In the genomic region with DNA sequence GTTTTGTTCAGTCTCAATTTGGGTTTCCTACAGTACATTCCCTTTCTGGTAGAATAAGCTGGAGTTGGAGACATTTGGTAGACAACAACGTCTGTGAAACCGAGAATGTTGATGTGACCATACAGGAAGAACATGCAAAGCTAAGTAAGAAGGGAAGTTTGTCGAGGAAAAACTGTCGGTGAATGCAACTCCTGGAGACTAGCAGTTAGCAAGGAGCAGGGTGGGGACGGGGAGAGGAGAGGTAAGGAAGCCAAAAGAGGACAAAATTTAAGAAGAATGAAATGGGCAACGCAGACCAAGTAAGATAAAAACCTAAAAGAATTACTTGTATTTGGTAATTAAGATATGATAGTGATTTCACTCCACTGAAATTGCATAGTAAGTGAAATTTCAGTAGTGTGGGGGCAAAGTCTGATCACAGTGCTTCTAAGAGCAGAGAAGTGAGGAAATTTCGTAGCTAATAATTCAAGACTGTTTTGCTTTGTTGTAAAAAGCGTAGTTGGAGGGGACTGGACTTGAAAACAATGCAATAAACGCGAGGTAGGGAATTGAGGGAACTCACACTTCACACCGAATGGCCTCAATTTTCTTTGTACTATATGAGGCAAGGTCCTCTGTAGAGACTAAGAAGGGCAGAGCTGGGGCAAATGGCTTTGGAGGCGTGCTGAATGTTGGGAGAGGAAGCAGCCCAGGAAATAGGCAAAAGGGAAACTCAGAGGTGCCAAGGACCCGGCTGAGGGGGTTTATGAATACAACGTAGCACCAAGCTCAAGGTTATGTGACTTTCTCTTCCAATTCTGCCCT, we compare ENCODE assay signal across 9 cellular contexts. TPM values are rescaled to one million over a fixed set of nuclear protein-coding genes. Genes with fewer than 3 reads are reported as not detected.
DNase-seq lines count a peak whose midpoint lies in the region; ATAC-seq and TF ChIP-seq lines count a peak whose summit lies in the region.
"Had no signal": no experiment of that assay in that cellular context is flagged by ENCODE, and none has a peak within 500 bp of the region (broad histone marks: within the 10 kb centered on the region; RNA-seq: fewer than 3 reads in every experiment).

No MANE protein-coding gene starts in this region.

- TF ChIP-seq POLR2A in adrenal gland (IDR thresholded peaks at IDR 0.05) (no peak), spleen (IDR thresholded peaks at IDR 0.05) (no peak)

- intact Hi-C loops in adrenal gland (cut with DNase I): no loop called here
- intact Hi-C loops in left colon (cut with DNase I, micrococcal nuclease): no loop called here
- intact Hi-C loops in spleen (cut with DNase I; ENCODE audit: low total_unique reads): loop anchor here (10.0 kb wide), 1 partner anchor 60 kb away; no protein-coding TSS in a partner anchor

- DNase-seq in adrenal gland (peak in 4 of 7 donors; percentile 31 to 41 (median 38)), left colon (peak in 1 of 2 donors; percentile 35), spleen (no peak), GM10266 (ENCODE audit: extremely low spot score) (no peak), amygdala (lab: John Stamatoyannopoulos, UW) (no peak)
- DNase-seq in central memory CD4-positive, alpha-beta T cell: no peak
- DNase-seq: NCI-H510A had no signal

- WGBS in adrenal gland, 4 donors: 37 to 53% (median 40%) methylated on average over 14 of the region's 14 CpGs
- 38 to 54% (median 40%) methylated on average over 14 of the region's 14 CpGs for WGBS in spleen, 5 donors

- H3K27me3 ChIP-seq in adrenal gland: no peaks in the 10 kb centered on the region
- peaks cover 0 to 46% (median 22%) of the 10 kb centered on the region in 7 donors for H3K27me3 ChIP-seq in spleen (replicated peaks in 1 of 7)

- H3K9me3 ChIP-seq in adrenal gland (replicated peaks in 1 of 3) (no peaks in the 10 kb centered on the region), spleen (no peaks in the 10 kb centered on the region)

- peak overlapping the region; percentile 56 to 89 (median 87) for H3K27ac ChIP-seq in adrenal gland
- peak overlapping the region; percentile 67 to 94 (median 85) for H3K27ac ChIP-seq in spleen

- TF ChIP-seq CTCF in adrenal gland (IDR thresholded peaks at IDR 0.05) (no peak), spleen (IDR thresholded peaks at IDR 0.05 in 8 of 11, conservative IDR thresholded peaks at IDR 0.05 in 3 of 11) (no peak), GM10266 (IDR thresholded peaks at IDR 0.05; ENCODE audit: control insufficient read depth, insufficient read depth, low read depth, missing control alignments) (no peak)

- H3K36me3 ChIP-seq in adrenal gland (replicated peaks in 1 of 2) (no peaks in the 10 kb centered on the region), spleen (no peaks in the 10 kb centered on the region)

- peak overlapping the region in 3 of 4 donors; percentile 29 to 92 (median 76) for H3K4me3 ChIP-seq in adrenal gland
- H3K4me3 ChIP-seq in spleen: peak overlapping the region; percentile 55 to 82 (median 64)

- ATAC-seq in HG02642 (IDR thresholded peaks at IDR 0.05; ENCODE audit: poor library complexity, unreplicated experiment): peak; percentile 3
- ATAC-seq in left colon: peak; percentile 46
- ATAC-seq in GM19455 (IDR thresholded peaks at IDR 0.05; ENCODE audit: unreplicated experiment): no peak

- H3K4me1 ChIP-seq in adrenal gland (replicated peaks in 1 of 2): peaks cover 23 to 42% of the 10 kb centered on the region in 2 donors
- peaks cover 5 to 29% (median 23%) of the 10 kb centered on the region in 6 donors for H3K4me1 ChIP-seq in spleen

RNA-seq across cellular contexts. Expression of a gene that starts 0.8 kb away (rescaled TPM):
- total RNA-seq in adrenal gland: 10 to 100 TPM; 13.8 to 53.4 (median 35.2) TPM
- polyA plus RNA-seq in adrenal gland: 10 to 100 TPM; 10.6 to 15.8 (median 14.8) TPM
- total RNA-seq in left colon: 10 to 100 TPM; 30.5 to 32.4 TPM
- 10 to 100 TPM; 27.9 to 49.9 (median 43.7) TPM for total RNA-seq in spleen
- 10 to 100 TPM in 2 of 3 donors, 1 to 10 TPM in 1; 5.5 to 26.4 (median 11.8) TPM for polyA plus RNA-seq in spleen

RNA-seq across cellular contexts. Expression of a gene that starts 40.3 kb away (rescaled TPM):
- total RNA-seq in adrenal gland (100 to 1,000 TPM in 2 of 8 donors, 10 to 100 TPM in 6; 31.8 to 182 (median 68.8) TPM), left colon (10 to 100 TPM; 10.5 to 15.9 TPM), spleen (10 to 100 TPM; 39.9 to 66.2 (median 57.9) TPM)
- polyA plus RNA-seq in adrenal gland (100 to 1,000 TPM in 1 of 3 donors, 10 to 100 TPM in 2; 32.1 to 165 (median 41.8) TPM), spleen (10 to 100 TPM; 10.5 to 29.5 (median 11.4) TPM)

Comparison
In these comparisons a context has a peak if more than half of its experiments do, and no peak if none do; other contexts are left out.
1. DNase-seq: peak in adrenal gland (4 of 7); none in spleen (single experiment), GM10266 (single experiment), central memory CD4-positive, alpha-beta T cell (single experiment) and amygdala (0 of 56).